Comparison of ENCODE assay signal across 8 cellular contexts in genomic region chrX:135520553-135521404, GRCh38. TPM values are rescaled to one million over a fixed set of nuclear protein-coding genes. Genes with fewer than 3 reads are reported as not detected.
A peak's percentile ranks its signal among the peaks of the same experiment; 100 is the strongest.
DNase-seq lines count a peak whose midpoint lies in the region; ATAC-seq and TF ChIP-seq lines count a peak whose summit lies in the region.

INTS6L (plus strand) TSS chrX:135520660; CDS start chrX:135520993, 333 bp downstream.

- CTCF ChIA-PET in activated naive CD4-positive, alpha-beta T cell treated with anti-CD3 and anti-CD28 coated beads for 36 hours (lab: Charles Lee), result interaction anchor here (0.6 to 1.0 kb wide), 2 partner anchors 24 to 1099 kb away, joined by 4 to 6 read pairs; no protein-coding TSS in a partner anchor

- no peaks in the 10 kb centered on the region for H3K27me3 Mint-ChIP-seq in activated naive CD4-positive, alpha-beta T cell treated with anti-CD3 and anti-CD28 coated beads for 36 hours (ENCODE audit: low read depth)

- H3K27ac ChIP-seq in SK-N-MC (peak within 1 kb of the TSS; percentile 76), gastroesophageal sphincter (peak within 1 kb of the TSS; percentile 93 to 98 (median 96)), suprapubic skin (peak within 1 kb of the TSS; percentile 94)

- peak within 1 kb of the TSS; percentile 97 for H3K4me3 Mint-ChIP-seq in activated naive CD4-positive, alpha-beta T cell treated with anti-CD3 and anti-CD28 coated beads for 36 hours

- H3K27ac Mint-ChIP-seq in activated naive CD4-positive, alpha-beta T cell treated with anti-CD3 and anti-CD28 coated beads for 36 hours, result peak within 1 kb of the TSS; percentile 97

- H3K9ac ChIP-seq in SK-N-MC (ENCODE audit: insufficient read length), result peak within 1 kb of the TSS; percentile 84

- no peak for TF ChIP-seq CTCF in gastroesophageal sphincter (IDR thresholded peaks at IDR 0.05)
- TF ChIP-seq CTCF in suprapubic skin (IDR thresholded peaks at IDR 0.05), result no peak

- TF ChIP-seq POLR2A in gastroesophageal sphincter (IDR thresholded peaks at IDR 0.05) (peak; percentile 81 to 83), suprapubic skin (IDR thresholded peaks at IDR 0.05) (peak; percentile 51 to 88)

- WGBS in gastroesophageal sphincter (ENCODE audit: low coverage in 1 of 2), 2 donors, result 32% methylated on average over 26 of the region's 50 CpGs; no CpG with 5 or more reads in 1 of the 2 donors
- 45% methylated on average over 50 of the region's 50 CpGs for WGBS in suprapubic skin

- H3K4me3 ChIP-seq in SK-N-MC, result peak within 1 kb of the TSS; percentile 81
- peak within 1 kb of the TSS; percentile 74 to 76 for H3K4me3 ChIP-seq in gastroesophageal sphincter
- H3K4me3 ChIP-seq in suprapubic skin, result peak within 1 kb of the TSS; percentile 75

- H3K27me3 ChIP-seq in gastroesophageal sphincter (no peaks in the 10 kb centered on the region), suprapubic skin (no peaks in the 10 kb centered on the region)

- H3K36me3 ChIP-seq in SK-N-MC (ENCODE audit: insufficient read depth, low read length), result no peaks in the 10 kb centered on the region
- H3K36me3 ChIP-seq in gastroesophageal sphincter, result no peaks in the 10 kb centered on the region
- H3K36me3 ChIP-seq in suprapubic skin, result no peaks in the 10 kb centered on the region

- no peaks in the 10 kb centered on the region for H3K9me3 Mint-ChIP-seq in activated naive CD4-positive, alpha-beta T cell treated with anti-CD3 and anti-CD28 coated beads for 36 hours

- no peaks in the 10 kb centered on the region for H3K9me3 ChIP-seq in SK-N-MC (ENCODE audit: low read depth, low read length)
- no peaks in the 10 kb centered on the region for H3K9me3 ChIP-seq in gastroesophageal sphincter
- no peaks in the 10 kb centered on the region for H3K9me3 ChIP-seq in suprapubic skin

- DNase-seq in EH (ENCODE audit: low read depth) (peak; percentile 90), KG1 (lab: John Stamatoyannopoulos, UW) (peak; percentile 71), SK-N-MC (ENCODE audit: low read depth, low spot score) (peak; percentile 61), nucleus accumbens (lab: John Stamatoyannopoulos, UW) (peak; percentile 18 to 92 (median 74)), suprapubic skin (ENCODE audit: low spot score in 2 of 2) (peak; percentile 88 to 92)
- DNase-seq in activated naive CD4-positive, alpha-beta T cell treated with anti-CD3 and anti-CD28 coated beads for 36 hours, result peak; percentile 86

- ATAC-seq in GM21717 (IDR thresholded peaks at IDR 0.05; ENCODE audit: unreplicated experiment) (peak; percentile 87), gastroesophageal sphincter (peak; percentile 80)

- H3K36me3 Mint-ChIP-seq in activated naive CD4-positive, alpha-beta T cell treated with anti-CD3 and anti-CD28 coated beads for 36 hours (ENCODE audit: low read depth), result peaks cover 8% of the 10 kb centered on the region

- intact Hi-C loops in activated naive CD4-positive, alpha-beta T cell treated with anti-CD3 and anti-CD28 coated beads for 36 hours (cut with micrococcal nuclease), result loop anchor here (1.0 to 10.0 kb wide), 13 partner anchors 32 to 1768 kb away; partner anchors contain the start of genes HPRT1, HTATSF1, RTL8A and SMIM10L2A

- peaks cover 0 to 12% (median 0%) of the 10 kb centered on the region in 3 donors for H3K4me1 ChIP-seq in gastroesophageal sphincter
- H3K4me1 ChIP-seq in suprapubic skin, result no peaks in the 10 kb centered on the region

- peaks cover 32% of the 10 kb centered on the region for H3K4me1 Mint-ChIP-seq in activated naive CD4-positive, alpha-beta T cell treated with anti-CD3 and anti-CD28 coated beads for 36 hours (ENCODE audit: low read depth)

- TF ChIP-seq EP300 in gastroesophageal sphincter (IDR thresholded peaks at IDR 0.05) (no peak), suprapubic skin (IDR thresholded peaks at IDR 0.05) (no peak)

RNA-seq across cellular contexts. Expression of gene INTS6L, which starts in this region (rescaled TPM):
- total RNA-seq in activated naive CD4-positive, alpha-beta T cell treated with anti-CD3 and anti-CD28 coated beads for 36 hours, result 10 to 100 TPM; 14.2 to 14.4 TPM
- total RNA-seq in gastroesophageal sphincter (10 to 100 TPM in 2 of 4 donors, 1 to 10 TPM in 2; 7.6 to 18.4 (median 10.3) TPM), suprapubic skin (10 to 100 TPM in 2 of 4 donors, 1 to 10 TPM in 2; 9.2 to 28.8 (median 12.6) TPM)

Comparison
In these comparisons a context has a peak if more than half of its experiments do, and no peak if none do; other contexts are left out.
1. Peak in every context shown above with its lines: DNase-seq, ATAC-seq, H3K4me3 ChIP-seq and H3K27ac ChIP-seq.